Comparison of ENCODE assay signal across 24 cellular contexts in the genomic region with DNA sequence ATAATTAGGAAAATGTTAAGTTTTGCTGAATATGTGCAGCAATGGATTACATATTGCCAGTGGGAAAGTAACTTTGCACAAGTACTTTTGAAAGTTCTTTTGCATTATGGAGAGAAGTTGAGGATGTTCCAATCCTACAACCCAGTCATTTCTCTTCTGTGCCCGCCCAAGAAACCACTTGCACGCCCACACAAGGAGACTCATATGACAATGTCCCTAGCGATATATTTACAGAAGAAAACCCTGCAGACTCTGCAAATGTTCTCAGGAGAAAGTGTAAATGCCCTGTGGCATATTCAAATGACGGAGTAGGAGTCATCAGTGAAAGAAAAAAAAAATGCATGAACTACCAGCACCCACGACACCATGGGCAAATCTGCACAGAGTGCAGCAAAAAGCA.
"Had no signal": no experiment of that assay in that cellular context is flagged by ENCODE, and none has a peak within 500 bp of the region (broad histone marks: within the 10 kb centered on the region; RNA-seq: fewer than 3 reads in every experiment).

No MANE protein-coding gene starts in this region.

- DNase-seq: colonic mucosa; dermis blood vessel endothelial cell; effector memory CD4-positive, alpha-beta T cell; esophagus squamous epithelium; foreskin melanocyte; left cardiac atrium; left lung; mesenchymal stem cell; naive thymus-derived CD4-positive, alpha-beta T cell; right lobe of liver; small intestine; stimulated activated CD4-positive, alpha-beta T cell treated with anti-CD3 and anti-CD28 coated beads, Interleukin-15, amount 100 ng/mL, for 24 hours; stimulated activated CD4-positive, alpha-beta T cell treated with anti-CD3 and anti-CD28 coated beads, Interleukin-2, amount 100 ng/mL, for 48 hours; stimulated activated naive CD4-positive, alpha-beta T cell; stimulated activated naive CD8-positive, alpha-beta T cell treated with anti-CD3 and anti-CD28 coated beads, Interleukin-15, amount 100 ng/mL, for 72 hours; transverse colon; upper lobe of right lung had no signal

- H3K36me3 Mint-ChIP-seq: mesothelial cell of epicardium; naive thymus-derived CD4-positive, alpha-beta T cell had no signal

- H3K27ac ChIP-seq: colonic mucosa, esophagus squamous epithelium, left lung, neural progenitor cell, parathyroid adenoma, right lobe of liver, suprapubic skin, transverse colon, upper lobe of right lung, vagina had no signal

- H3K36me3 ChIP-seq: colonic mucosa, esophagus squamous epithelium, left lung, neural progenitor cell, right lobe of liver, suprapubic skin, transverse colon, upper lobe of right lung, vagina had no signal

- H3K27me3 Mint-ChIP-seq: progenitor cell of endocrine pancreas; stimulated activated naive CD8-positive, alpha-beta T cell treated with anti-CD3 and anti-CD28 coated beads, Interleukin-15, amount 100 ng/mL, for 72 hours had no signal

- H3K9me3 Mint-ChIP-seq: mesothelial cell of epicardium, nephron had no signal

- H3K27me3 ChIP-seq: colonic mucosa, esophagus squamous epithelium, left lung, neural progenitor cell, right lobe of liver, suprapubic skin, transverse colon, upper lobe of right lung, vagina had no signal

- ATAC-seq: left cardiac atrium; left lung; naive thymus-derived CD4-positive, alpha-beta T cell; right lobe of liver; stimulated activated naive CD8-positive, alpha-beta T cell treated with anti-CD3 and anti-CD28 coated beads, Interleukin-15, amount 100 ng/mL, for 72 hours; upper lobe of right lung had no signal

- H3K4me3 ChIP-seq: colonic mucosa, esophagus squamous epithelium, left lung, neural progenitor cell, right lobe of liver, suprapubic skin, transverse colon, upper lobe of right lung, vagina had no signal

- H3K27ac Mint-ChIP-seq: mesothelial cell of epicardium; naive thymus-derived CD4-positive, alpha-beta T cell; nephron; neural progenitor cell; progenitor cell of endocrine pancreas; stimulated activated naive CD8-positive, alpha-beta T cell treated with anti-CD3 and anti-CD28 coated beads, Interleukin-15, amount 100 ng/mL, for 72 hours had no signal

- H3K9me3 ChIP-seq: colonic mucosa, esophagus squamous epithelium, left lung, right lobe of liver, suprapubic skin, transverse colon, upper lobe of right lung, vagina had no signal

- H3K4me3 Mint-ChIP-seq: mesothelial cell of epicardium; naive thymus-derived CD4-positive, alpha-beta T cell; nephron; neural progenitor cell; stimulated activated naive CD8-positive, alpha-beta T cell treated with anti-CD3 and anti-CD28 coated beads, Interleukin-15, amount 100 ng/mL, for 72 hours had no signal

- H3K4me1 ChIP-seq: colonic mucosa, esophagus squamous epithelium, left lung, neural progenitor cell, parathyroid adenoma, right lobe of liver, suprapubic skin, transverse colon, upper lobe of right lung, vagina had no signal

- H3K4me1 Mint-ChIP-seq: naive thymus-derived CD4-positive, alpha-beta T cell; nephron; neural progenitor cell; stimulated activated naive CD8-positive, alpha-beta T cell treated with anti-CD3 and anti-CD28 coated beads, Interleukin-15, amount 100 ng/mL, for 72 hours had no signal
